Comparison of ENCODE assay signal across 18 cellular contexts in genomic region chr4:168743131-168743530, GRCh38.
DNase-seq lines count a peak whose midpoint lies in the region; ATAC-seq and TF ChIP-seq lines count a peak whose summit lies in the region.
"Had no signal": no experiment of that assay in that cellular context is flagged by ENCODE, and none has a peak within 500 bp of the region (broad histone marks: within the 10 kb centered on the region; RNA-seq: fewer than 3 reads in every experiment).

No MANE protein-coding gene starts in this region.

- TF ChIP-seq POLR2A in gastrocnemius medialis (IDR thresholded peaks at IDR 0.05) = no peak
- TF ChIP-seq POLR2A in uterus (IDR thresholded peaks at IDR 0.05) = no peak

- H3K9me3 Mint-ChIP-seq in glutamatergic neuron (ENCODE audit: unreplicated experiment) = no peaks in the 10 kb centered on the region

- DNase-seq in NCI-H2171 (lab: John Stamatoyannopoulos, UW) (peak; percentile 21), hepatocyte (ENCODE audit: low spot score) (no peak), gastrocnemius medialis (no peak), uterus (no peak), glutamatergic neuron (no peak)
- DNase-seq in activated T-cell treated with anti-CD3 and anti-CD28 coated beads, Interleukin-2, amount 50 U/mL, for 1 hour = no peak
- DNase-seq: ACHN, DMS79, GOT3, NCI-H1417 treated with DMSO at 0.1 percent for 48 hours, NCI-H1930, NCI-H82, SHP77 had no signal

- no peak overlapping the region for H3K4me3 ChIP-seq in hepatocyte
- H3K4me3 ChIP-seq in gastrocnemius medialis = no peak overlapping the region
- H3K4me3 ChIP-seq in uterus = no peak overlapping the region

- H3K9me2 ChIP-seq in hepatocyte (replicated peaks; ENCODE audit: insufficient read depth) = no peaks in the 10 kb centered on the region

- TF ChIP-seq CTCF in hepatocyte (IDR thresholded peaks at IDR 0.05; ENCODE audit: poor library complexity) = no peak
- no peak for TF ChIP-seq CTCF in gastrocnemius medialis (IDR thresholded peaks at IDR 0.05 in 4 of 5, conservative IDR thresholded peaks at IDR 0.05 in 1 of 5)
- TF ChIP-seq CTCF in uterus (IDR thresholded peaks at IDR 0.05) = no peak
- no peak for TF ChIP-seq CTCF in glutamatergic neuron (IDR thresholded peaks at IDR 0.05; ENCODE audit: partially characterized antibody, unreplicated experiment)

- H3K4me3 Mint-ChIP-seq in glutamatergic neuron (ENCODE audit: unreplicated experiment) = no peak overlapping the region

- H3K27ac Mint-ChIP-seq in glutamatergic neuron (ENCODE audit: unreplicated experiment) = no peak overlapping the region
- H3K27ac Mint-ChIP-seq: CD14-positive monocyte had no signal

- H3K9me3 ChIP-seq in hepatocyte (ENCODE audit: low read depth) (no peaks in the 10 kb centered on the region), gastrocnemius medialis (no peaks in the 10 kb centered on the region), uterus (no peaks in the 10 kb centered on the region)

- H3K4me2 ChIP-seq in hepatocyte = no peak overlapping the region
- H3K4me2 ChIP-seq: KMS-11 had no signal

- peaks cover 4% of the 10 kb centered on the region for H3K27me3 Mint-ChIP-seq in glutamatergic neuron (ENCODE audit: unreplicated experiment)

- WGBS in hepatocyte (ENCODE audit: low lambda C conversion rate, missing lambda C conversion rate) = 90% methylated on average over 3 of the region's 3 CpGs

- H2AFZ ChIP-seq in hepatocyte = no peak overlapping the region

- H3K27me3 ChIP-seq in hepatocyte (no peaks in the 10 kb centered on the region), gastrocnemius medialis (no peaks in the 10 kb centered on the region), uterus (no peaks in the 10 kb centered on the region)

- H4K20me1 ChIP-seq in hepatocyte (ENCODE audit: insufficient read depth, poor library complexity, severe bottlenecking) = no peaks in the 10 kb centered on the region

- H3K36me3 Mint-ChIP-seq in glutamatergic neuron (ENCODE audit: unreplicated experiment) = no peaks in the 10 kb centered on the region
- H3K36me3 Mint-ChIP-seq: CD14-positive monocyte had no signal

- H3K4me1 Mint-ChIP-seq in glutamatergic neuron (ENCODE audit: low read depth, unreplicated experiment) = no peaks in the 10 kb centered on the region

- intact Hi-C loops in gastrocnemius medialis (cut with DNase I; ENCODE audit: low total_unique reads) = no loop called here
- intact Hi-C loops in uterus (cut with DNase I; ENCODE audit: low total_unique reads) = no loop called here

- H3K79me2 ChIP-seq in hepatocyte = no peaks in the 10 kb centered on the region

- H3K36me3 ChIP-seq in hepatocyte (replicated peaks; ENCODE audit: insufficient read depth, low read depth) = no peaks in the 10 kb centered on the region
- H3K36me3 ChIP-seq in gastrocnemius medialis = no peaks in the 10 kb centered on the region
- H3K36me3 ChIP-seq in uterus = no peaks in the 10 kb centered on the region

- ATAC-seq in gastrocnemius medialis = peak; percentile 68 to 76
- no peak for ATAC-seq in HG02870 (IDR thresholded peaks at IDR 0.05; ENCODE audit: unreplicated experiment)
- ATAC-seq: HCT116, SK-N-SH treated with all-trans-retinoic acid at 6 μM for 48 hours had no signal

- in situ Hi-C loops in gastrocnemius medialis (cut with MboI; ENCODE audit: low sequenced_read_pairs in 4 of 4) = no loop called here

- peaks cover 9% of the 10 kb centered on the region for H3K4me1 ChIP-seq in hepatocyte (ENCODE audit: insufficient read depth)
- H3K4me1 ChIP-seq in gastrocnemius medialis = peaks cover 15 to 26% of the 10 kb centered on the region in 2 donors
- peaks cover 0 to 6% of the 10 kb centered on the region in 2 donors for H3K4me1 ChIP-seq in uterus

- peak overlapping the region; percentile 73 for H3K27ac ChIP-seq in hepatocyte
- peak overlapping the region in 3 of 4 donors; percentile 1 to 32 (median 29) for H3K27ac ChIP-seq in gastrocnemius medialis
- H3K27ac ChIP-seq in uterus = peak overlapping the region; percentile 77 to 78
- H3K27ac ChIP-seq: KMS-11 had no signal
